In genomic region chr19:12113121-12113520, GRCh38 we compare ENCODE assay signal across 22 cellular contexts. TPM values are rescaled to one million over a fixed set of nuclear protein-coding genes. Genes with fewer than 3 reads are reported as not detected.
A peak's percentile ranks its signal among the peaks of the same experiment; 100 is the strongest.
DNase-seq lines count a peak whose midpoint lies in the region; ATAC-seq, FAIRE-seq and TF ChIP-seq lines count a peak whose summit lies in the region.
"Had no signal": no experiment of that assay in that cellular context is flagged by ENCODE, and none has a peak within 500 bp of the region (broad histone marks: within the 10 kb centered on the region; RNA-seq: fewer than 3 reads in every experiment).

No MANE protein-coding gene starts in this region.

- H3K4me3 Mint-ChIP-seq in stimulated activated naive CD8-positive, alpha-beta T cell treated with anti-CD3 and anti-CD28 coated beads, Interleukin-15, Interleukin-2, amounts not matched to agents 100 ng/mL and 50 ng/mL, for 24 hours, result peak overlapping the region; percentile 32
- H3K4me3 Mint-ChIP-seq in stimulated activated naive CD8-positive, alpha-beta T cell treated with anti-CD3 and anti-CD28 coated beads, Interleukin-15, amount 100 ng/mL, for 72 hours, result no peak overlapping the region
- H3K4me3 Mint-ChIP-seq in activated T-cell treated with anti-CD3 and anti-CD28 coated beads, Interleukin-2, amount 50 U/mL, for 4 hours, result no peak overlapping the region
- H3K4me3 Mint-ChIP-seq: CD4-positive, CD25-positive, alpha-beta regulatory T cell; T-cell had no signal

- H3K9me1 ChIP-seq in K562 (ENCODE audit: control insufficient read depth, insufficient read depth, low read length), result no peaks in the 10 kb centered on the region

- no peaks in the 10 kb centered on the region for H3K79me2 ChIP-seq in K562 (ENCODE audit: control insufficient read depth, insufficient read depth, low read length)

- no peak for ATAC-seq in stimulated activated naive CD8-positive, alpha-beta T cell treated with anti-CD3 and anti-CD28 coated beads, Interleukin-15, amount 100 ng/mL, for 72 hours
- ATAC-seq in Panc1 (no peak), K562 (no peak), HG03280 (IDR thresholded peaks at IDR 0.05; ENCODE audit: unreplicated experiment) (no peak), HG02840 (IDR thresholded peaks at IDR 0.05; ENCODE audit: low FRiP score, unreplicated experiment) (no peak)
- no peak for ATAC-seq in activated T-cell treated with anti-CD3 and anti-CD28 coated beads, Interleukin-2, amount 50 U/mL, for 4 hours
- ATAC-seq: HCT116, T-cell had no signal

- in situ Hi-C loops in Panc1 (cut with HindIII; ENCODE audit: low pct_unique_long_range_greater_than_20kb, low sequenced_read_pairs) (no loop called here), K562 (cut with MboI) (no loop called here)

- CTCF ChIA-PET in Panc1 (lab: Charles Lee) (no interaction called here), K562 (lab: Yijun Ruan, JAX; ENCODE audit: low intra/inter-chr PET ratio) (no interaction called here)

- POLR2A ChIA-PET in Panc1 (lab: Charles Lee), result no interaction called here
- POLR2A ChIA-PET in K562 (lab: Yijun Ruan, JAX), result interaction anchor here (0.7 kb wide), 1 partner anchor 381 kb away, joined by 4 read pairs; no protein-coding TSS in a partner anchor

- H3K9me3 Mint-ChIP-seq in stimulated activated naive CD8-positive, alpha-beta T cell treated with anti-CD3 and anti-CD28 coated beads, Interleukin-15, Interleukin-2, amounts not matched to agents 100 ng/mL and 50 ng/mL, for 24 hours, result peaks cover 21% of the 10 kb centered on the region
- peaks cover 9 to 23% of the 10 kb centered on the region in 2 donors for H3K9me3 Mint-ChIP-seq in stimulated activated naive CD8-positive, alpha-beta T cell treated with anti-CD3 and anti-CD28 coated beads, Interleukin-15, amount 100 ng/mL, for 72 hours
- peaks cover 17% of the 10 kb centered on the region for H3K9me3 Mint-ChIP-seq in activated T-cell treated with anti-CD3 and anti-CD28 coated beads, Interleukin-2, amount 50 U/mL, for 4 hours

- no peak for TF ChIP-seq RAD21 in K562 (CRISPR knock-in tag; conservative IDR thresholded peaks at IDR 0.05 in 1 of 2, IDR thresholded peaks at IDR 0.05 in 1 of 2)

- H3K36me3 ChIP-seq in Panc1 (ENCODE audit: control insufficient read depth, insufficient read depth, low read length), result 0 out of 2 replicates have a peak, but pooled peaks cover 3% of the 10 kb centered on the region
- peaks cover 38% of the 10 kb centered on the region for H3K36me3 ChIP-seq in K562 (ENCODE audit: control insufficient read depth, insufficient read depth, low read length)

- H3K27me3 Mint-ChIP-seq in stimulated activated naive CD8-positive, alpha-beta T cell treated with anti-CD3 and anti-CD28 coated beads, Interleukin-15, Interleukin-2, amounts not matched to agents 100 ng/mL and 50 ng/mL, for 24 hours, result no peaks in the 10 kb centered on the region
- no peaks in the 10 kb centered on the region for H3K27me3 Mint-ChIP-seq in stimulated activated naive CD8-positive, alpha-beta T cell treated with anti-CD3 and anti-CD28 coated beads, Interleukin-15, amount 100 ng/mL, for 72 hours
- H3K27me3 Mint-ChIP-seq in activated T-cell treated with anti-CD3 and anti-CD28 coated beads, Interleukin-2, amount 50 U/mL, for 4 hours (ENCODE audit: low read depth), result no peaks in the 10 kb centered on the region
- H3K27me3 Mint-ChIP-seq: CD4-positive, CD25-positive, alpha-beta regulatory T cell; T-cell had no signal

- intact Hi-C loops in Panc1 (cut with micrococcal nuclease; ENCODE audit: unreplicated experiment), result no loop called here
- intact Hi-C loops in K562 (cut with micrococcal nuclease), result no loop called here

- H4K20me1 ChIP-seq in K562 (replicated peaks; ENCODE audit: control insufficient read depth, insufficient read depth, low read length), result no peaks in the 10 kb centered on the region

- DNase-seq in stimulated activated naive CD8-positive, alpha-beta T cell treated with anti-CD3 and anti-CD28 coated beads, Interleukin-15, amount 100 ng/mL, for 72 hours, result no peak
- DNase-seq in Panc1 (ENCODE audit: low read depth, low spot score), result no peak
- DNase-seq in K562 (ENCODE audit: extremely low read depth in 1 of 4, low spot score in 3 of 4), result no peak
- DNase-seq in activated T-cell treated with anti-CD3 and anti-CD28 coated beads, Interleukin-2, amount 50 U/mL, for 4 hours, result no peak
- DNase-seq: CD4-positive, CD25-positive, alpha-beta regulatory T cell; EL; KG1; NCI-H1105 treated with DMSO at 0.1 percent for 48 hours; NCI-H2029 treated with DMSO at 0.1 percent for 48 hours; NCI-H2171; NCI-H446; NCI-H526; SHP77; SK-N-SH; T-cell had no signal

- no peak for TF ChIP-seq EP300 in K562 (IDR thresholded peaks at IDR 0.05; ENCODE audit: low read length)

- peaks cover 44% of the 10 kb centered on the region for H3K9me3 ChIP-seq in Panc1 (ENCODE audit: control insufficient read depth, insufficient read depth, low read depth, low read length)
- peaks cover 25% of the 10 kb centered on the region for H3K9me3 ChIP-seq in K562 (replicated peaks; ENCODE audit: control insufficient read depth, insufficient read depth, low read depth, low read length)
- H3K9me3 ChIP-seq: SK-N-SH had no signal

- no peak overlapping the region for H3K27ac Mint-ChIP-seq in stimulated activated naive CD8-positive, alpha-beta T cell treated with anti-CD3 and anti-CD28 coated beads, Interleukin-15, Interleukin-2, amounts not matched to agents 100 ng/mL and 50 ng/mL, for 24 hours
- no peak overlapping the region for H3K27ac Mint-ChIP-seq in stimulated activated naive CD8-positive, alpha-beta T cell treated with anti-CD3 and anti-CD28 coated beads, Interleukin-15, amount 100 ng/mL, for 72 hours
- H3K27ac Mint-ChIP-seq: CD4-positive, CD25-positive, alpha-beta regulatory T cell; T-cell had no signal

- H3K4me3 ChIP-seq in Panc1 (ENCODE audit: low read depth in 2 of 2, low read length in 2 of 2) (no peak overlapping the region), K562 (no peak overlapping the region)

- no peak for TF ChIP-seq POLR2A in K562 (conservative IDR thresholded peaks at IDR 0.05)

- peaks cover 26% of the 10 kb centered on the region for H3K4me1 Mint-ChIP-seq in stimulated activated naive CD8-positive, alpha-beta T cell treated with anti-CD3 and anti-CD28 coated beads, Interleukin-15, Interleukin-2, amounts not matched to agents 100 ng/mL and 50 ng/mL, for 24 hours (ENCODE audit: low read depth)
- H3K4me1 Mint-ChIP-seq in stimulated activated naive CD8-positive, alpha-beta T cell treated with anti-CD3 and anti-CD28 coated beads, Interleukin-15, amount 100 ng/mL, for 72 hours, result peaks cover 12% of the 10 kb centered on the region
- peaks cover 12% of the 10 kb centered on the region for H3K4me1 Mint-ChIP-seq in activated T-cell treated with anti-CD3 and anti-CD28 coated beads, Interleukin-2, amount 50 U/mL, for 4 hours (ENCODE audit: low read depth)
- H3K4me1 Mint-ChIP-seq: CD4-positive, CD25-positive, alpha-beta regulatory T cell; T-cell had no signal

- BruUV-seq in Panc1 (replicated peaks; lab: Mats Ljungman, UMichigan), result TSS peak; percentile 48
- BruUV-seq in K562 (replicated peaks; lab: Mats Ljungman, UMichigan), result TSS peak; percentile 23

- 57% methylated on average over 5 of the region's 5 CpGs for WGBS in K562 (ENCODE audit: insufficient coverage, low coverage, missing lambda C conversion rate)

- no peak overlapping the region for H3K9ac ChIP-seq in K562 (ENCODE audit: insufficient read depth in 1 of 2, low read depth in 2 of 2, low read length in 2 of 2)
- H3K9ac ChIP-seq: SK-N-SH had no signal

- H3K27me3 ChIP-seq in Panc1 (ENCODE audit: control insufficient read depth, insufficient read depth, low read length) (no peaks in the 10 kb centered on the region), K562 (ENCODE audit: control insufficient read depth in 2 of 2, insufficient read depth in 2 of 2, low read length in 2 of 2) (no peaks in the 10 kb centered on the region)

- H3K36me3 Mint-ChIP-seq in stimulated activated naive CD8-positive, alpha-beta T cell treated with anti-CD3 and anti-CD28 coated beads, Interleukin-15, Interleukin-2, amounts not matched to agents 100 ng/mL and 50 ng/mL, for 24 hours (ENCODE audit: low read depth), result peaks cover 50% of the 10 kb centered on the region
- H3K36me3 Mint-ChIP-seq in activated T-cell treated with anti-CD3 and anti-CD28 coated beads, Interleukin-2, amount 50 U/mL, for 4 hours (ENCODE audit: insufficient read depth), result peaks cover 3% of the 10 kb centered on the region
- H3K36me3 Mint-ChIP-seq: CD4-positive, CD25-positive, alpha-beta regulatory T cell had no signal

- TF ChIP-seq CTCF in Panc1 (IDR thresholded peaks at IDR 0.05) (no peak), K562 (IDR thresholded peaks at IDR 0.05 in 2 of 3, conservative IDR thresholded peaks at IDR 0.05 in 1 of 3; ENCODE audit: insufficient read depth in 2 of 3, low read depth in 1 of 3, low read length in 3 of 3) (no peak)

- no peak for FAIRE-seq in K562 (lab: Jason Lieb, UNC)
- FAIRE-seq: GM19239, H1, RCC 7860 had no signal

- H3K4me1 ChIP-seq in Panc1 (ENCODE audit: control insufficient read depth, insufficient read depth, low read length) (no peaks in the 10 kb centered on the region), K562 (replicated peaks in 1 of 2; ENCODE audit: control insufficient read depth in 2 of 2, insufficient read depth in 2 of 2, low read length in 2 of 2) (peaks cover 0 to 5% of the 10 kb centered on the region in 2 experiments; a peak in 2 of 5 replicates)

- no peak overlapping the region for H3K4me2 ChIP-seq in K562 (ENCODE audit: insufficient read depth, low read length)
- H3K4me2 ChIP-seq: SK-N-SH had no signal

- H2AFZ ChIP-seq in K562 (ENCODE audit: low read depth, low read length), result no peak overlapping the region

- H3K27ac ChIP-seq in Panc1 (ENCODE audit: low read length), result no peak overlapping the region
- no peak overlapping the region for H3K27ac ChIP-seq in K562 (ENCODE audit: extremely low read depth, low read depth, low read length)

RNA-seq across cellular contexts. Expression of gene ZNF20, which starts 27.0 kb away (rescaled TPM):
- total RNA-seq in Panc1 (2021; ENCODE audit: unreplicated experiment) (4.9 TPM), K562 (2014; rRNA removed) (1.2 and 2.2 TPM in 2 replicates), K562 (2014; rRNA removed; fragmentation: Illumina TruSeq; extraction: Trizol) (3.1 and 3.3 TPM in 2 replicates), K562 (2015; rRNA removed; fragmentation: Illumina TruSeq; extraction: Trizol) (3.7 and 4.1 TPM in 2 replicates), K562 (2021) (1.7 and 3.2 TPM in 2 replicates)
- polyA plus RNA-seq in Panc1 (2012; ENCODE audit: insufficient read length), result 1.8 TPM
- total RNA-seq in K562 (2011; cell fraction: chromatin; rRNA removed; ENCODE audit: low replicate concordance), result 5.6 and 8.3 TPM in 2 replicates
- total RNA-seq in K562 (2011; cell fraction: nucleolus; rRNA removed), result 6.7 and 7.5 TPM in 2 replicates
- total RNA-seq in K562 (2011; cell fraction: nucleoplasm; rRNA removed), result 6.6 and 6.7 TPM in 2 replicates
- polyA plus RNA-seq in K562 (2011; rRNA removed) (1.7 and 2.4 TPM in 2 replicates), K562 (2014; fragmentation: Illumina TruSeq; extraction: Trizol) (1.3 and 1.4 TPM in 2 replicates), K562 (2014; fragmentation: Nextera tagmentation; extraction: Ambion mirVana) (1 to 10 TPM; 3.3 to 3.4 TPM), K562 (2014; rRNA removed) (1.7 and 2.7 TPM in 2 replicates)
- polyA plus RNA-seq in K562 (2011; cell fraction: cytosol; rRNA removed), result 0.40 and 0.65 TPM in 2 replicates
- 1.4 and 1.5 TPM in 2 replicates for polyA plus RNA-seq in K562 (2011; cell fraction: nucleus; rRNA removed)
- polyA plus RNA-seq in K562 (2012), result 2.1 and 3.4 TPM in 2 replicates
- polyA minus RNA-seq in K562 (2011; rRNA and poly(A)+ RNA removed), result 3.3 and 3.8 TPM in 2 replicates
- 1.1 and 1.2 TPM in 2 replicates for polyA minus RNA-seq in K562 (2011; cell fraction: cytosol; rRNA and poly(A)+ RNA removed)
- 2.7 and 3.9 TPM in 2 replicates for polyA minus RNA-seq in K562 (2011; cell fraction: nucleus; rRNA and poly(A)+ RNA removed)
- total RNA-seq in activated T-cell treated with anti-CD3 and anti-CD28 coated beads, Interleukin-2, amount 50 U/mL, for 4 hours, result 1 to 10 TPM; 1.0 to 2.5 (median 1.2) TPM

RNA-seq across cellular contexts. Expression of gene ZNF625, which starts 43.4 kb away (rescaled TPM):
- total RNA-seq in Panc1 (2021; ENCODE audit: unreplicated experiment) (7.9 TPM), K562 (2014; rRNA removed) (not detected in 2 replicates), K562 (2014; rRNA removed; fragmentation: Illumina TruSeq; extraction: Trizol) (0.07 TPM in 1 of 2 replicates, not detected in the other), K562 (2015; rRNA removed; fragmentation: Illumina TruSeq; extraction: Trizol) (not detected in 2 replicates), K562 (2021) (0.09 and 0.13 TPM in 2 replicates)
- 1.0 TPM for polyA plus RNA-seq in Panc1 (2012; ENCODE audit: insufficient read length)
- not detected in 2 replicates for total RNA-seq in K562 (2011; cell fraction: chromatin; rRNA removed; ENCODE audit: low replicate concordance)
- total RNA-seq in K562 (2011; cell fraction: nucleolus; rRNA removed), result not detected in 2 replicates
- not detected in 2 replicates for total RNA-seq in K562 (2011; cell fraction: nucleoplasm; rRNA removed)
- polyA plus RNA-seq in K562 (2011; rRNA removed) (not detected in 2 replicates), K562 (2014; fragmentation: Illumina TruSeq; extraction: Trizol) (not detected in 2 replicates), K562 (2014; fragmentation: Nextera tagmentation; extraction: Ambion mirVana) (not detected), K562 (2014; rRNA removed) (not detected in 2 replicates)
- not detected in 2 replicates for polyA plus RNA-seq in K562 (2011; cell fraction: cytosol; rRNA removed)
- polyA plus RNA-seq in K562 (2011; cell fraction: nucleus; rRNA removed), result not detected in 2 replicates
- polyA plus RNA-seq in K562 (2012), result 0.07 TPM in 1 of 2 replicates, not detected in the other
- not detected in 2 replicates for polyA minus RNA-seq in K562 (2011; rRNA and poly(A)+ RNA removed)
- polyA minus RNA-seq in K562 (2011; cell fraction: cytosol; rRNA and poly(A)+ RNA removed), result not detected in 2 replicates
- polyA minus RNA-seq in K562 (2011; cell fraction: nucleus; rRNA and poly(A)+ RNA removed), result not detected in 2 replicates
- total RNA-seq in activated T-cell treated with anti-CD3 and anti-CD28 coated beads, Interleukin-2, amount 50 U/mL, for 4 hours, result 1 to 10 TPM in 2 of 3 donors, under 1 TPM in 1; 0.98 to 1.6 (median 1.1) TPM

RNA-seq across cellular contexts. Expression of gene ZNF844, which starts 48.6 kb away (rescaled TPM):
- 8.6 TPM for total RNA-seq in Panc1 (2021; ENCODE audit: unreplicated experiment)
- 2.2 TPM for polyA plus RNA-seq in Panc1 (2012; ENCODE audit: insufficient read length)
- total RNA-seq in K562 (2011; cell fraction: chromatin; rRNA removed; ENCODE audit: low replicate concordance), result 6.4 and 24.9 TPM in 2 replicates
- 5.0 and 5.5 TPM in 2 replicates for total RNA-seq in K562 (2011; cell fraction: nucleolus; rRNA removed)
- total RNA-seq in K562 (2011; cell fraction: nucleoplasm; rRNA removed), result 7.2 and 7.9 TPM in 2 replicates
- total RNA-seq in K562 (2014; rRNA removed), result 2.0 TPM in 2 replicates
- total RNA-seq in K562 (2014; rRNA removed; fragmentation: Illumina TruSeq; extraction: Trizol), result 4.5 and 4.7 TPM in 2 replicates
- 2.2 TPM in 2 replicates for total RNA-seq in K562 (2015; rRNA removed; fragmentation: Illumina TruSeq; extraction: Trizol)
- total RNA-seq in K562 (2021), result 2.9 and 3.4 TPM in 2 replicates
- 0.55 and 4.5 TPM in 2 replicates for polyA plus RNA-seq in K562 (2011; rRNA removed)
- polyA plus RNA-seq in K562 (2011; cell fraction: cytosol; rRNA removed), result 0.12 and 1.1 TPM in 2 replicates
- 0.38 and 1.6 TPM in 2 replicates for polyA plus RNA-seq in K562 (2011; cell fraction: nucleus; rRNA removed)
- polyA plus RNA-seq in K562 (2012), result 1.2 and 2.4 TPM in 2 replicates
- polyA plus RNA-seq in K562 (2014; fragmentation: Illumina TruSeq; extraction: Trizol), result 2.3 and 2.7 TPM in 2 replicates
- 1 to 10 TPM in 1 of 2 experiments, under 1 TPM in 1; 0.80 to 1.1 TPM for polyA plus RNA-seq in K562 (2014; fragmentation: Nextera tagmentation; extraction: Ambion mirVana)
- 0.98 and 1.5 TPM in 2 replicates for polyA plus RNA-seq in K562 (2014; rRNA removed)
- polyA minus RNA-seq in K562 (2011; rRNA and poly(A)+ RNA removed), result 1.0 and 7.4 TPM in 2 replicates
- polyA minus RNA-seq in K562 (2011; cell fraction: cytosol; rRNA and poly(A)+ RNA removed), result 0.18 and 3.8 TPM in 2 replicates
- polyA minus RNA-seq in K562 (2011; cell fraction: nucleus; rRNA and poly(A)+ RNA removed), result 0.78 and 3.2 TPM in 2 replicates
- total RNA-seq in activated T-cell treated with anti-CD3 and anti-CD28 coated beads, Interleukin-2, amount 50 U/mL, for 4 hours, result 1 to 10 TPM; 1.9 to 3.1 (median 2.8) TPM

RNA-seq across cellular contexts. Expression of gene ZNF136, which starts 49.8 kb away (rescaled TPM):
- 4.6 TPM for total RNA-seq in Panc1 (2021; ENCODE audit: unreplicated experiment)
- polyA plus RNA-seq in Panc1 (2012; ENCODE audit: insufficient read length), result 4.2 TPM
- 10.0 and 17.9 TPM in 2 replicates for total RNA-seq in K562 (2011; cell fraction: chromatin; rRNA removed; ENCODE audit: low replicate concordance)
- total RNA-seq in K562 (2011; cell fraction: nucleolus; rRNA removed), result 6.3 TPM in 2 replicates
- 11.4 and 11.9 TPM in 2 replicates for total RNA-seq in K562 (2011; cell fraction: nucleoplasm; rRNA removed)
- total RNA-seq in K562 (2014; rRNA removed), result 3.5 and 4.5 TPM in 2 replicates
- total RNA-seq in K562 (2014; rRNA removed; fragmentation: Illumina TruSeq; extraction: Trizol), result 4.2 and 5.1 TPM in 2 replicates
- 4.1 and 5.3 TPM in 2 replicates for total RNA-seq in K562 (2015; rRNA removed; fragmentation: Illumina TruSeq; extraction: Trizol)
- 2.4 and 2.7 TPM in 2 replicates for total RNA-seq in K562 (2021)
- polyA plus RNA-seq in K562 (2011; rRNA removed), result 2.9 and 4.5 TPM in 2 replicates
- polyA plus RNA-seq in K562 (2011; cell fraction: cytosol; rRNA removed), result 0.49 and 0.86 TPM in 2 replicates
- polyA plus RNA-seq in K562 (2011; cell fraction: nucleus; rRNA removed), result 1.3 and 2.2 TPM in 2 replicates
- polyA plus RNA-seq in K562 (2012), result 2.6 and 2.9 TPM in 2 replicates
- 3.1 and 3.4 TPM in 2 replicates for polyA plus RNA-seq in K562 (2014; fragmentation: Illumina TruSeq; extraction: Trizol)
- 1 to 10 TPM; 1.0 to 2.5 TPM for polyA plus RNA-seq in K562 (2014; fragmentation: Nextera tagmentation; extraction: Ambion mirVana)
- polyA plus RNA-seq in K562 (2014; rRNA removed), result 2.9 and 4.1 TPM in 2 replicates
- polyA minus RNA-seq in K562 (2011; rRNA and poly(A)+ RNA removed), result 5.5 and 5.8 TPM in 2 replicates
- polyA minus RNA-seq in K562 (2011; cell fraction: cytosol; rRNA and poly(A)+ RNA removed), result 2.0 and 2.2 TPM in 2 replicates
- 1.6 and 2.6 TPM in 2 replicates for polyA minus RNA-seq in K562 (2011; cell fraction: nucleus; rRNA and poly(A)+ RNA removed)
- total RNA-seq in activated T-cell treated with anti-CD3 and anti-CD28 coated beads, Interleukin-2, amount 50 U/mL, for 4 hours, result 10 to 100 TPM in 1 of 3 donors, 1 to 10 TPM in 2; 9.7 to 11.6 (median 9.8) TPM
